Comparison of ENCODE assay signal across 8 cellular contexts in genomic region chr12:101743724-101744472, GRCh38. TPM values are rescaled to one million over a fixed set of nuclear protein-coding genes. Genes with fewer than 3 reads are reported as not detected.
DNase-seq lines count a peak whose midpoint lies in the region; ATAC-seq and FAIRE-seq lines count a peak whose summit lies in the region.

No MANE protein-coding gene starts in this region.

- peak overlapping the region; percentile 74 for H3K4me2 ChIP-seq in BLaER1

- H3K36me3 ChIP-seq in BLaER1 (peaks cover 30% of the 10 kb centered on the region), aorta (ENCODE audit: control insufficient read depth in 1 of 2, insufficient read depth in 2 of 2, low read length in 1 of 2) (peaks cover 3% of the 10 kb centered on the region in 2 donors)

- H3K9me3 ChIP-seq in BLaER1 = peaks cover 6% of the 10 kb centered on the region; the same call in 1 of the 2 replicates
- H3K9me3 ChIP-seq in aorta (ENCODE audit: control insufficient read depth, low read length) = no peaks in the 10 kb centered on the region

- ATAC-seq in GM18909 (IDR thresholded peaks at IDR 0.05; ENCODE audit: poor library complexity, unreplicated experiment) (peak; percentile 98), HG02970 (IDR thresholded peaks at IDR 0.05; ENCODE audit: low FRiP score, unreplicated experiment) (peak; percentile 76), aorta (ENCODE audit: low FRiP score) (no peak)
- ATAC-seq in activated T-helper 17 cell treated with anti-CD3 and anti-CD28 coated beads, Interleukin-2, amount 50 U/mL, for 72 hours (replicated peaks) = no peak

- H4K20me1 ChIP-seq in BLaER1 = no peaks in the 10 kb centered on the region

- intact Hi-C loops in aorta (cut with DNase I) = no loop called here

- no peak for FAIRE-seq in RCC 7860 (lab: Jason Lieb, UNC)

- peak overlapping the region; percentile 67 for H3K27ac Mint-ChIP-seq in activated T-helper 17 cell treated with anti-CD3 and anti-CD28 coated beads, Interleukin-2, amount 50 U/mL, for 72 hours

- peaks cover 50% of the 10 kb centered on the region for H3K36me3 Mint-ChIP-seq in activated T-helper 17 cell treated with anti-CD3 and anti-CD28 coated beads, Interleukin-2, amount 50 U/mL, for 72 hours (ENCODE audit: low read depth)

- 82 to 90% methylated on average over 10 of the region's 10 CpGs for WGBS in aorta, 2 donors

- H3K4me1 ChIP-seq in BLaER1 (peaks cover 42% of the 10 kb centered on the region), aorta (ENCODE audit: control insufficient read depth in 1 of 2, insufficient read depth in 2 of 2, low read length in 2 of 2) (no peaks in the 10 kb centered on the region)

- no peaks in the 10 kb centered on the region for H3K4me1 Mint-ChIP-seq in activated T-helper 17 cell treated with anti-CD3 and anti-CD28 coated beads, Interleukin-2, amount 50 U/mL, for 72 hours

- H3K27me3 Mint-ChIP-seq in activated T-helper 17 cell treated with anti-CD3 and anti-CD28 coated beads, Interleukin-2, amount 50 U/mL, for 72 hours = no peaks in the 10 kb centered on the region

- H3K4me3 ChIP-seq in BLaER1 (no peak overlapping the region), aorta (ENCODE audit: low read length in 2 of 2) (no peak overlapping the region)

- no peak overlapping the region for H3K4me3 Mint-ChIP-seq in activated T-helper 17 cell treated with anti-CD3 and anti-CD28 coated beads, Interleukin-2, amount 50 U/mL, for 72 hours

- H3K9me3 Mint-ChIP-seq in activated T-helper 17 cell treated with anti-CD3 and anti-CD28 coated beads, Interleukin-2, amount 50 U/mL, for 72 hours = no peaks in the 10 kb centered on the region

- DNase-seq in HT-29 (ENCODE audit: low spot score) = no peak
- DNase-seq in aorta = no peak
- DNase-seq in RCC 7860 (ENCODE audit: low spot score) = no peak
- DNase-seq in NCI-H345 (lab: John Stamatoyannopoulos, UW) = no peak

- peak overlapping the region; percentile 63 for H3K9ac ChIP-seq in BLaER1

- H3K27me3 ChIP-seq in BLaER1 (no peaks in the 10 kb centered on the region), aorta (ENCODE audit: control insufficient read depth in 1 of 2, insufficient read depth in 2 of 2, low read length in 1 of 2) (no peaks in the 10 kb centered on the region)

- H3K27ac ChIP-seq in BLaER1 (peak overlapping the region; percentile 83), aorta (ENCODE audit: low read depth in 1 of 2, low read length in 2 of 2) (no peak overlapping the region)

RNA-seq across cellular contexts. Expression of gene SYCP3, which starts 4.6 kb away (rescaled TPM):
- under 1 TPM; 0.30 to 0.42 TPM for total RNA-seq in activated T-helper 17 cell treated with anti-CD3 and anti-CD28 coated beads, Interleukin-2, amount 50 U/mL, for 72 hours
- not detected in 2 replicates for total RNA-seq in HT-29 (2014; rRNA removed; shearing (Covaris generic))
- under 1 TPM; 0.48 to 0.65 TPM for total RNA-seq in aorta
- polyA plus RNA-seq in aorta = under 1 TPM in 1 of 2 donors, not detected in 1; 0.03 TPM

RNA-seq across cellular contexts. Expression of gene CHPT1, which starts 46.5 kb away (rescaled TPM):
- 10 to 100 TPM in 1 of 2 donors, 1 to 10 TPM in 1; 3.4 to 16.0 TPM for total RNA-seq in activated T-helper 17 cell treated with anti-CD3 and anti-CD28 coated beads, Interleukin-2, amount 50 U/mL, for 72 hours
- total RNA-seq in HT-29 (2014; rRNA removed; shearing (Covaris generic)) = 28.4 and 74.1 TPM in 2 replicates
- total RNA-seq in aorta = 10 to 100 TPM; 41.8 to 49.9 TPM
- polyA plus RNA-seq in aorta = 10 to 100 TPM; 34.1 to 83.8 TPM

Comparison
In these comparisons a context has a peak if more than half of its experiments do, and no peak if none do; other contexts are left out.
1. ATAC-seq: peak in GM18909 (single experiment) and HG02970 (single experiment); none in activated T-helper 17 cell treated with anti-CD3 and anti-CD28 coated beads, Interleukin-2, amount 50 U/mL, for 72 hours (single experiment) and aorta (single experiment).